Comparison of ENCODE assay signal across 1 cellular context in the genomic region with DNA sequence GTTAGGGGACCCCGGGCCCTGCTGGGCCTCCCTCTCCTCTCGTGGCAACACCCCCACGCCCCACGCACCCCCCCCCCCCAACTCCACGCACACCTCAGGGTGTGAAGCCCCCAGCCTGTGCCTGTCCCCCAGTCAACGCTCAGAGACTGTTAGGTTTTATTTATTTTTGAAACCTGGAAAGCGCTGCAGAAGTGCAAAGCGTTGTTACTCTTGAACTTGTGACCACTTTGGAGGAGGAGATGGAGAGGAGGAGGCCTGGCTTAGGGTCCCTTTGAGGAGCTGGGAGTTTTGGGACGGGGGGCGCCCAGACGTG.
TF ChIP-seq lines count a peak whose summit lies in the region.

No MANE protein-coding gene starts in this region.

TF ChIP-seq in SK-N-SH, 30 proteins besides CTCF, POLR2A, EP300 and RAD21 (continued from another document):
- TF ChIP-seq, protein P1, sequence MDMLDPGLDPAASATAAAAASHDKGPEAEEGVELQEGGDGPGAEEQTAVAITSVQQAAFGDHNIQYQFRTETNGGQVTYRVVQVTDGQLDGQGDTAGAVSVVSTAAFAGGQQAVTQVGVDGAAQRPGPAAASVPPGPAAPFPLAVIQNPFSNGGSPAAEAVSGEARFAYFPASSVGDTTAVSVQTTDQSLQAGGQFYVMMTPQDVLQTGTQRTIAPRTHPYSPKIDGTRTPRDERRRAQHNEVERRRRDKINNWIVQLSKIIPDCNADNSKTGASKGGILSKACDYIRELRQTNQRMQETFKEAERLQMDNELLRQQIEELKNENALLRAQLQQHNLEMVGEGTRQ (IDR thresholded peaks at IDR 0.05; ENCODE audit: borderline replicate concordance, low read depth, low read length), result no peak
- no peak for TF ChIP-seq MEF2A (IDR thresholded peaks at IDR 0.05; ENCODE audit: borderline replicate concordance, low read depth)
- TF ChIP-seq, protein P2, sequence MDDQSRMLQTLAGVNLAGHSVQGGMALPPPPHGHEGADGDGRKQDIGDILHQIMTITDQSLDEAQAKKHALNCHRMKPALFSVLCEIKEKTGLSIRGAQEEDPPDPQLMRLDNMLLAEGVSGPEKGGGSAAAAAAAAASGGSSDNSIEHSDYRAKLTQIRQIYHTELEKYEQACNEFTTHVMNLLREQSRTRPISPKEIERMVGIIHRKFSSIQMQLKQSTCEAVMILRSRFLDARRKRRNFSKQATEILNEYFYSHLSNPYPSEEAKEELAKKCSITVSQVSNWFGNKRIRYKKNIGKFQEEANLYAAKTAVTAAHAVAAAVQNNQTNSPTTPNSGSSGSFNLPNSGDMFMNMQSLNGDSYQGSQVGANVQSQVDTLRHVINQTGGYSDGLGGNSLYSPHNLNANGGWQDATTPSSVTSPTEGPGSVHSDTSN (IDR thresholded peaks at IDR 0.05), result no peak
- no peak for TF ChIP-seq TCF12 (IDR thresholded peaks at IDR 0.05)
- no peak for TF ChIP-seq FOXJ3 (CRISPR knock-in tag; IDR thresholded peaks at IDR 0.05)
